ENCODE assay signal across 8 cellular contexts in the genomic region with DNA sequence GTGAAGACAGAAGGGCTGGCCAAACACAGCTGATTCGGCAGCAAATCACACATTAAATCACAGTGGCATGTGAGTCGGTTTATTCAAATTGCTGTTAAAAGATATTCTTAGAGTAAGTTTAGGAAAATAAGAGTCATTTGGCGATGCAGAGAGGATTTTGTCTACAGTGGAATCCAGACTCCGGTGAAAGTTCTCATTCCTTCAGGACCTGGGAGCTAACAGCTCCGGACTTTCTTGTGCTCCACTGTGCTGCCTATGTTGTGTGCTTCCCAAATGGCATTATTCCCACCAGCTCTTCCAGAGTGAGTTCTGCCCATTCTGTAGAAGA. TPM values are rescaled to one million over a fixed set of nuclear protein-coding genes. Genes with fewer than 3 reads are reported as not detected.
A peak's percentile ranks its signal among the peaks of the same experiment; 100 is the strongest.
DNase-seq lines count a peak whose midpoint lies in the region; ATAC-seq and TF ChIP-seq lines count a peak whose summit lies in the region.

No MANE protein-coding gene starts in this region.

- no peak for ATAC-seq in activated T-cell treated with anti-CD3 and anti-CD28 coated beads, Interleukin-2, amount 50 U/mL, for 4 hours
- ATAC-seq in memory B cell (ENCODE audit: low read depth) (no peak), GM21529 (IDR thresholded peaks at IDR 0.05; ENCODE audit: unreplicated experiment) (no peak)

- H3K27me3 ChIP-seq in tibial artery = no peaks in the 10 kb centered on the region

- peak overlapping the region; percentile 96 for H3K27ac Mint-ChIP-seq in memory B cell

- H3K27me3 Mint-ChIP-seq in activated T-cell treated with anti-CD3 and anti-CD28 coated beads, Interleukin-2, amount 50 U/mL, for 4 hours (ENCODE audit: low read depth) = no peaks in the 10 kb centered on the region
- H3K27me3 Mint-ChIP-seq in memory B cell = no peaks in the 10 kb centered on the region

- H3K36me3 Mint-ChIP-seq in activated T-cell treated with anti-CD3 and anti-CD28 coated beads, Interleukin-2, amount 50 U/mL, for 4 hours (ENCODE audit: insufficient read depth) = no peaks in the 10 kb centered on the region
- H3K36me3 Mint-ChIP-seq in memory B cell = peaks cover 2% of the 10 kb centered on the region

- H3K4me1 ChIP-seq in tibial artery = peaks cover 0 to 38% (median 5%) of the 10 kb centered on the region in 4 donors

- H3K4me3 ChIP-seq in astrocyte of the cerebellum (ENCODE audit: low read depth, low read length) (no peak overlapping the region), tibial artery (peak overlapping the region; percentile 29 to 73)

- H3K9me3 ChIP-seq in tibial artery = no peaks in the 10 kb centered on the region

- peaks cover 14% of the 10 kb centered on the region for H3K4me1 Mint-ChIP-seq in activated T-cell treated with anti-CD3 and anti-CD28 coated beads, Interleukin-2, amount 50 U/mL, for 4 hours (ENCODE audit: low read depth)
- H3K4me1 Mint-ChIP-seq in memory B cell = no peaks in the 10 kb centered on the region

- intact Hi-C loops in tibial artery (cut with DNase I; ENCODE audit: low total_unique reads) = loop anchor here (10.0 kb wide), 2 partner anchors 228 to 808 kb away; partner anchors contain the start of genes RAB32 and SHPRH

- H3K36me3 ChIP-seq in tibial artery = no peaks in the 10 kb centered on the region

- H3K4me3 Mint-ChIP-seq in activated T-cell treated with anti-CD3 and anti-CD28 coated beads, Interleukin-2, amount 50 U/mL, for 4 hours = peak overlapping the region; percentile 90
- H3K4me3 Mint-ChIP-seq in memory B cell = no peak overlapping the region

- H3K9me3 Mint-ChIP-seq in activated T-cell treated with anti-CD3 and anti-CD28 coated beads, Interleukin-2, amount 50 U/mL, for 4 hours = no peaks in the 10 kb centered on the region
- no peaks in the 10 kb centered on the region for H3K9me3 Mint-ChIP-seq in memory B cell

- TF ChIP-seq CTCF in astrocyte of the cerebellum (IDR thresholded peaks at IDR 0.05; ENCODE audit: low read depth, low read length, missing control alignments) = no peak
- no peak for TF ChIP-seq CTCF in tibial artery (IDR thresholded peaks at IDR 0.05)
- no peak for TF ChIP-seq CTCF in GM13977 (IDR thresholded peaks at IDR 0.05; ENCODE audit: extremely low read depth, insufficient read depth, missing control alignments)

- peak overlapping the region; percentile 98 for H3K27ac ChIP-seq in tibial artery

- DNase-seq in activated T-cell treated with anti-CD3 and anti-CD28 coated beads, Interleukin-2, amount 50 U/mL, for 4 hours = no peak
- DNase-seq in activated T-cell treated with anti-CD3 and anti-CD28 coated beads, Interleukin-2, amount 50 U/mL, for 48 hours = no peak
- DNase-seq in astrocyte of the cerebellum (ENCODE audit: low read depth) (peak; percentile 24), memory B cell (ENCODE audit: low spot score in 2 of 2) (no peak), tibial artery (no peak), GM13977 (ENCODE audit: low spot score) (no peak), NCI-H2196 treated with DMSO at 0.1 percent for 48 hours (lab: John Stamatoyannopoulos, UW; ENCODE audit: unreplicated experiment) (no peak)

- in situ Hi-C loops in astrocyte of the cerebellum (cut with HindIII; ENCODE audit: low sequenced_read_pairs) = no loop called here
- in situ Hi-C loops in GM13977 (cut with MboI; ENCODE audit: low pct_unique_long_range_greater_than_20kb, low sequenced_read_pairs, unreplicated experiment) = no loop called here

RNA-seq across cellular contexts. Expression of gene EPM2A, which starts 1.5 kb away (rescaled TPM):
- 1 to 10 TPM; 6.5 to 7.1 (median 6.7) TPM for total RNA-seq in activated T-cell treated with anti-CD3 and anti-CD28 coated beads, Interleukin-2, amount 50 U/mL, for 4 hours
